Comparison of ENCODE assay signal across 20 cellular contexts in genomic region chr12:49678711-49679110, GRCh38. TPM values are rescaled to one million over a fixed set of nuclear protein-coding genes. Genes with fewer than 3 reads are reported as not detected.
DNase-seq lines count a peak whose midpoint lies in the region; ATAC-seq and TF ChIP-seq lines count a peak whose summit lies in the region.
"Had no signal": no experiment of that assay in that cellular context is flagged by ENCODE, and none has a peak within 500 bp of the region (broad histone marks: within the 10 kb centered on the region; RNA-seq: fewer than 3 reads in every experiment).

No MANE protein-coding gene starts in this region.

- H3K27ac ChIP-seq in tibial nerve = peak overlapping the region in 1 of 4 donors; percentile 96
- H3K27ac ChIP-seq: BLaER1 treated with 17β-estradiol and CSF1 and Interleukin-3, amounts not matched to agents 10 nM and 100 nM had no signal

- no peak for TF ChIP-seq EP300 in tibial nerve (IDR thresholded peaks at IDR 0.05)

- no peaks in the 10 kb centered on the region for H3K9me3 ChIP-seq in tibial nerve
- H3K9me3 ChIP-seq: BE2C; BLaER1 treated with 17β-estradiol and CSF1 and Interleukin-3, amounts not matched to agents 10 nM and 100 nM had no signal

- ATAC-seq in HG03095 (IDR thresholded peaks at IDR 0.05; ENCODE audit: unreplicated experiment) = no peak
- ATAC-seq in HG03354 (IDR thresholded peaks at IDR 0.05; ENCODE audit: poor library complexity, severe bottlenecking, unreplicated experiment) = no peak
- ATAC-seq: GM12878 had no signal

- no peaks in the 10 kb centered on the region for H3K36me3 ChIP-seq in tibial nerve
- H3K36me3 ChIP-seq: BE2C; BLaER1 treated with 17β-estradiol and CSF1 and Interleukin-3, amounts not matched to agents 10 nM and 100 nM had no signal

- H3K27me3 ChIP-seq in tibial nerve = no peaks in the 10 kb centered on the region
- H3K27me3 ChIP-seq: BE2C; BLaER1 treated with 17β-estradiol and CSF1 and Interleukin-3, amounts not matched to agents 10 nM and 100 nM had no signal

- DNase-seq in EH (ENCODE audit: low read depth) (peak; percentile 25), amniotic epithelial cell (ENCODE audit: low read depth) (peak; percentile 16), iris pigment epithelial cell (ENCODE audit: low read depth) (peak; percentile 34), tibial nerve (ENCODE audit: low spot score in 2 of 2) (no peak), DMS 273 (lab: John Stamatoyannopoulos, UW; ENCODE audit: unreplicated experiment) (no peak)
- DNase-seq: AML-193; BE2C; Calu3; CD4-positive, alpha-beta memory T cell; COR-L47; DMS153; DND-41; EL; GDM1; H7; HCEC 1CT had no signal

- WGBS in tibial nerve, 2 donors = 81 to 90% methylated on average over 3 of the region's 3 CpGs

- H3K4me1 ChIP-seq in tibial nerve = peaks cover 3 to 60% (median 33%) of the 10 kb centered on the region in 4 donors

- no peak for TF ChIP-seq POLR2A in tibial nerve (IDR thresholded peaks at IDR 0.05)

- no peak overlapping the region for H3K4me3 ChIP-seq in tibial nerve
- H3K4me3 ChIP-seq: BLaER1 treated with 17β-estradiol and CSF1 and Interleukin-3, amounts not matched to agents 10 nM and 100 nM; GM12878 had no signal

- TF ChIP-seq CTCF in tibial nerve (IDR thresholded peaks at IDR 0.05) = no peak

RNA-seq across cellular contexts. Expression of gene FMNL3, which starts 28.5 kb away (rescaled TPM):
- total RNA-seq in tibial nerve = 10 to 100 TPM; 48.3 to 64.2 (median 58.9) TPM

RNA-seq across cellular contexts. Expression of gene PRPF40B, which starts 55.4 kb away (rescaled TPM):
- total RNA-seq in tibial nerve = 10 to 100 TPM; 18.1 to 36.0 (median 21.4) TPM

Comparison
In these comparisons a context has a peak if more than half of its experiments do, and no peak if none do; other contexts are left out.
1. DNase-seq: peak in EH (single experiment), amniotic epithelial cell (single experiment) and iris pigment epithelial cell (single experiment); none in tibial nerve (0 of 2) and DMS 273 (single experiment).